Comparison of ENCODE assay signal across 14 cellular contexts in the genomic region with DNA sequence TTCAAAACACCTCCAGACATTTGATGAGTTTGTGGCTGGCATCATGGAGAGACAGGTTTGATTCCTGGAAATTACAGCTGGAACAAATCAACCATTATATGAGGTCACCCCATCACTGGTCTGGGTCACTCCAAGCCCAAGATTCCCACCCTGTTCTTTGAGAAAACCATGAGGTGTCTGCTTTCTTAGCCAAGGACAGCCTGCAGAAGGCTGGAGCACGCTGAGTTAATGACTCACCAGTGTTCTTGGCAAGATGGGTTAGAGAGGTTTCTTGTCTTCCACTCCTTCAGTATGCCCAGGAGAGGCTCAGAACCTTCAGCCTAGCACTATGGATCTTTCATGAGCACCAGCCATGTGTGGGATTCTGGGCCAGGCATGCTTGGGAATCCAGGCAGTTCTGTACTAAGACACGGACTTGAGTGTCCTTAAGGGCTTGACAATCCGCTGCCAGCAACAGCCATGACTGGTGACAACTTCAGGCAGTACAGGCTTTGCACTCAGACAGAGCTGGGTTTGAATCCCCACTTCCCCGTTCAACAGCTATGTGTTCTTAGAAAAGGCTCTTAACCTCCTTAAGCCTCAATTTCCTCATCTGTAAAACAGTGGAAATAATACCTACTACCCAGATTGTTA. TPM values are rescaled to one million over a fixed set of nuclear protein-coding genes. Genes with fewer than 3 reads are reported as not detected.
DNase-seq lines count a peak whose midpoint lies in the region; ATAC-seq and TF ChIP-seq lines count a peak whose summit lies in the region.
"Had no signal": no experiment of that assay in that cellular context is flagged by ENCODE, and none has a peak within 500 bp of the region (broad histone marks: within the 10 kb centered on the region; RNA-seq: fewer than 3 reads in every experiment).

No MANE protein-coding gene starts in this region.

- no peak for TF ChIP-seq CTCF in Panc1 (IDR thresholded peaks at IDR 0.05)
- no peak for TF ChIP-seq CTCF in right lobe of liver (IDR thresholded peaks at IDR 0.05)

- peaks cover 10% of the 10 kb centered on the region for H3K4me1 Mint-ChIP-seq in T-helper 2 cell treated with Interferon-gamma antibody and Interleukin-4, amounts not matched to agents 5 μg/mL and 100 μg/mL, for 36 hours (ENCODE audit: low read depth)

- H3K4me3 ChIP-seq in Panc1 (ENCODE audit: low read depth in 2 of 2, low read length in 2 of 2) (no peak overlapping the region), esophagus (ENCODE audit: low read depth in 1 of 2, low read length in 2 of 2) (no peak overlapping the region), right lobe of liver (no peak overlapping the region)

- no peak overlapping the region for H3K4me3 Mint-ChIP-seq in T-helper 2 cell treated with Interferon-gamma antibody and Interleukin-4, amounts not matched to agents 5 μg/mL and 100 μg/mL, for 36 hours
- H3K4me3 Mint-ChIP-seq: brain, nephron, type B pancreatic cell had no signal

- no peak for TF ChIP-seq POLR2A in right lobe of liver (IDR thresholded peaks at IDR 0.05)

- no peaks in the 10 kb centered on the region for H3K36me3 Mint-ChIP-seq in T-helper 2 cell treated with Interferon-gamma antibody and Interleukin-4, amounts not matched to agents 5 μg/mL and 100 μg/mL, for 36 hours (ENCODE audit: low read depth)

- H3K36me3 ChIP-seq in Panc1 (ENCODE audit: control insufficient read depth, insufficient read depth, low read length) (no peaks in the 10 kb centered on the region), esophagus (ENCODE audit: control insufficient read depth in 2 of 2, insufficient read depth in 2 of 2, low read length in 1 of 2) (peaks cover 0 to 2% of the 10 kb centered on the region in 2 donors), right lobe of liver (no peaks in the 10 kb centered on the region)

- ATAC-seq in Panc1, result no peak
- no peak for ATAC-seq in right lobe of liver

- intact Hi-C loops in Panc1 (cut with micrococcal nuclease; ENCODE audit: unreplicated experiment) (no loop called here), right lobe of liver (cut with DNase I) (no loop called here)

- in situ Hi-C loops in Panc1 (cut with HindIII; ENCODE audit: low pct_unique_long_range_greater_than_20kb, low sequenced_read_pairs), result no loop called here

- no TSS peak for BruUV-seq in Panc1 (replicated peaks; lab: Mats Ljungman, UMichigan)

- no peaks in the 10 kb centered on the region for H3K27me3 Mint-ChIP-seq in T-helper 2 cell treated with Interferon-gamma antibody and Interleukin-4, amounts not matched to agents 5 μg/mL and 100 μg/mL, for 36 hours (ENCODE audit: low read depth)
- H3K27me3 Mint-ChIP-seq: brain, type B pancreatic cell had no signal

- H3K27ac ChIP-seq in Panc1 (ENCODE audit: low read length) (peak overlapping the region; percentile 20; the same call in 1 of the 2 replicates), esophagus (ENCODE audit: low read depth in 2 of 2, low read length in 1 of 2) (peak overlapping the region; percentile 90 to 95), right lobe of liver (no peak overlapping the region)
- H3K27ac ChIP-seq: HL-60 had no signal

- H3K9me3 Mint-ChIP-seq in T-helper 2 cell treated with Interferon-gamma antibody and Interleukin-4, amounts not matched to agents 5 μg/mL and 100 μg/mL, for 36 hours, result no peaks in the 10 kb centered on the region
- H3K9me3 Mint-ChIP-seq: brain, nephron, type B pancreatic cell had no signal

- CTCF ChIA-PET in Panc1 (lab: Charles Lee), result no interaction called here

- no peak overlapping the region for H3K27ac Mint-ChIP-seq in T-helper 2 cell treated with Interferon-gamma antibody and Interleukin-4, amounts not matched to agents 5 μg/mL and 100 μg/mL, for 36 hours

- no peaks in the 10 kb centered on the region for H3K27me3 ChIP-seq in Panc1 (ENCODE audit: control insufficient read depth, insufficient read depth, low read length)
- H3K27me3 ChIP-seq in esophagus (ENCODE audit: control insufficient read depth in 1 of 2, insufficient read depth in 2 of 2, low read length in 2 of 2), result no peaks in the 10 kb centered on the region
- H3K27me3 ChIP-seq in right lobe of liver, result no peaks in the 10 kb centered on the region

- peaks cover 19% of the 10 kb centered on the region for H3K4me1 ChIP-seq in Panc1 (ENCODE audit: control insufficient read depth, insufficient read depth, low read length)
- peaks cover 0 to 24% of the 10 kb centered on the region in 2 donors for H3K4me1 ChIP-seq in esophagus (ENCODE audit: control insufficient read depth in 2 of 2, insufficient read depth in 2 of 2, low read length in 1 of 2)
- no peaks in the 10 kb centered on the region for H3K4me1 ChIP-seq in right lobe of liver

- POLR2A ChIA-PET in Panc1 (lab: Charles Lee), result no interaction called here

- DNase-seq in Daoy (ENCODE audit: low read depth) (peak; percentile 76), Panc1 (ENCODE audit: low read depth, low spot score) (no peak), mucosa of gallbladder (ENCODE audit: low spot score) (peak; percentile 22), right lobe of liver (no peak)
- no peak for DNase-seq in T-helper 2 cell treated with Interferon-gamma antibody and Interleukin-4, amounts not matched to agents 5 μg/mL and 100 μg/mL, for 36 hours (ENCODE audit: low spot score)
- DNase-seq in activated CD4-positive, CD25-positive, alpha-beta regulatory T cell (lab: John Stamatoyannopoulos, UW), result no peak
- DNase-seq in activated naive CD4-positive, alpha-beta T cell treated with Interleukin-2 at 50 U/mL for 16 hours, result no peak
- DNase-seq: activated CD8-positive, alpha-beta memory T cell treated with anti-CD3 and anti-CD28 coated beads for 24 hours; NCI-H2081 treated with DMSO at 0.1 percent for 48 hours had no signal

- 54 to 60% methylated on average over 4 of the region's 4 CpGs for WGBS in esophagus, 2 donors
- 90% methylated on average over 1 of the region's 4 CpGs for WGBS in right lobe of liver (ENCODE audit: insufficient coverage, low coverage, low lambda C conversion rate, missing lambda C conversion rate)

- no peaks in the 10 kb centered on the region for H3K9me3 ChIP-seq in Panc1 (ENCODE audit: control insufficient read depth, insufficient read depth, low read depth, low read length)
- H3K9me3 ChIP-seq in esophagus (ENCODE audit: control insufficient read depth in 2 of 2, insufficient read depth in 1 of 2, low read depth in 1 of 2, low read length in 1 of 2), result no peaks in the 10 kb centered on the region
- H3K9me3 ChIP-seq in right lobe of liver, result no peaks in the 10 kb centered on the region

RNA-seq across cellular contexts. Expression of gene GRHL3, which starts 43.9 kb away (rescaled TPM):
- total RNA-seq in Daoy (2014; rRNA removed; shearing (Covaris generic)), result not detected in 2 replicates
- total RNA-seq in Panc1 (2021; ENCODE audit: unreplicated experiment) (16.7 TPM), mucosa of gallbladder (1.4 TPM), right lobe of liver (under 1 TPM in 5 of 6 experiments, not detected in 1; 0.20 to 1.00 (median 0.26) TPM)
- 23.1 TPM for polyA plus RNA-seq in Panc1 (2012; ENCODE audit: insufficient read length)
- 100 to 1,000 TPM in 1 of 2 donors, 10 to 100 TPM in 1; 59.0 to 115 TPM for polyA plus RNA-seq in esophagus

RNA-seq across cellular contexts. Expression of gene STPG1, which starts 50.5 kb away (rescaled TPM):
- 2.2 and 10.1 TPM in 2 replicates for total RNA-seq in Daoy (2014; rRNA removed; shearing (Covaris generic))
- total RNA-seq in Panc1 (2021; ENCODE audit: unreplicated experiment) (9.9 TPM), mucosa of gallbladder (10.8 TPM), right lobe of liver (1 to 10 TPM; 1.0 to 3.6 (median 1.7) TPM)
- 8.4 TPM for polyA plus RNA-seq in Panc1 (2012; ENCODE audit: insufficient read length)
- polyA plus RNA-seq in esophagus, result 1 to 10 TPM; 4.8 to 8.8 TPM

RNA-seq across cellular contexts. Expression of gene NIPAL3, which starts 52.5 kb away (rescaled TPM):
- total RNA-seq in Daoy (2014; rRNA removed; shearing (Covaris generic)), result 8.6 and 13.8 TPM in 2 replicates
- 13.6 TPM for total RNA-seq in Panc1 (2021; ENCODE audit: unreplicated experiment)
- polyA plus RNA-seq in Panc1 (2012; ENCODE audit: insufficient read length), result 12.3 TPM
- polyA plus RNA-seq in esophagus, result 10 to 100 TPM; 10.3 to 11.3 TPM
- 57.4 TPM for total RNA-seq in mucosa of gallbladder
- total RNA-seq in right lobe of liver, result 1 to 10 TPM; 3.4 to 9.2 (median 6.0) TPM

Comparison
In these comparisons a context has a peak if more than half of its experiments do, and no peak if none do; other contexts are left out.
1. DNase-seq: peak in Daoy (single experiment) and mucosa of gallbladder (single experiment); none in Panc1 (single experiment), right lobe of liver (0 of 3), T-helper 2 cell treated with Interferon-gamma antibody and Interleukin-4, amounts not matched to agents 5 μg/mL and 100 μg/mL, for 36 hours (single experiment), activated CD4-positive, CD25-positive, alpha-beta regulatory T cell (0 of 4) and activated naive CD4-positive, alpha-beta T cell treated with Interleukin-2 at 50 U/mL for 16 hours (single experiment).
2. H3K27ac ChIP-seq: peak in Panc1 (single experiment) and esophagus (2 of 2); none in right lobe of liver (0 of 3).